ENCODE assay signal across 10 cellular contexts in genomic region chr17:39195568-39196160, GRCh38. TPM values are rescaled to one million over a fixed set of nuclear protein-coding genes. Genes with fewer than 3 reads are reported as not detected.
A peak's percentile ranks its signal among the peaks of the same experiment; 100 is the strongest.
DNase-seq lines count a peak whose midpoint lies in the region; ATAC-seq, FAIRE-seq and TF ChIP-seq lines count a peak whose summit lies in the region.
"Had no signal": no experiment of that assay in that cellular context is flagged by ENCODE, and none has a peak within 500 bp of the region (broad histone marks: within the 10 kb centered on the region; RNA-seq: fewer than 3 reads in every experiment).

No MANE protein-coding gene starts in this region.

- CTCF ChIA-PET in T-cell (lab: Charles Lee) = interaction anchor here (0.6 to 1.5 kb wide), 6 partner anchors 31 to 213 kb away, joined by 3 to 16 read pairs (median 3); no protein-coding TSS in a partner anchor

- no peaks in the 10 kb centered on the region for H3K27me3 Mint-ChIP-seq in T-cell

- ATAC-seq in T-cell (replicated peaks in 1 of 4) = no peak
- ATAC-seq in stimulated activated effector memory CD8-positive, alpha-beta T cell treated with anti-CD3 and anti-CD28 coated beads, Interleukin-12 subunit alpha, Interleukin-12 subunit beta, amount 100 ng/mL, for 72 hours = no peak
- ATAC-seq in HG03159 (IDR thresholded peaks at IDR 0.05; ENCODE audit: unreplicated experiment) = no peak
- ATAC-seq: left lobe of liver had no signal

- H3K36me3 Mint-ChIP-seq in T-cell = peaks cover 12% of the 10 kb centered on the region
- peaks cover 43% of the 10 kb centered on the region for H3K36me3 Mint-ChIP-seq in stimulated activated effector memory CD8-positive, alpha-beta T cell treated with anti-CD3 and anti-CD28 coated beads, Interleukin-12 subunit alpha, Interleukin-12 subunit beta, amount 100 ng/mL, for 72 hours

- POLR2A ChIA-PET in T-cell (lab: Charles Lee) = interaction anchor here (0.6 kb wide), 3 partner anchors 49 to 85 kb away, joined by 3 to 4 read pairs (median 3); no protein-coding TSS in a partner anchor

- peak; percentile 33 for FAIRE-seq in GM18507 (lab: Jason Lieb, UNC)

- no peaks in the 10 kb centered on the region for H3K9me3 Mint-ChIP-seq in T-cell
- no peaks in the 10 kb centered on the region for H3K9me3 Mint-ChIP-seq in stimulated activated effector memory CD8-positive, alpha-beta T cell treated with anti-CD3 and anti-CD28 coated beads, Interleukin-12 subunit alpha, Interleukin-12 subunit beta, amount 100 ng/mL, for 72 hours

- H3K27ac Mint-ChIP-seq in T-cell = peak overlapping the region; percentile 55 to 80
- peak overlapping the region; percentile 83 for H3K27ac Mint-ChIP-seq in stimulated activated effector memory CD8-positive, alpha-beta T cell treated with anti-CD3 and anti-CD28 coated beads, Interleukin-12 subunit alpha, Interleukin-12 subunit beta, amount 100 ng/mL, for 72 hours

- H3K4me3 Mint-ChIP-seq in T-cell = peak overlapping the region; percentile 72 to 99 (median 75)
- H3K4me3 Mint-ChIP-seq in stimulated activated effector memory CD8-positive, alpha-beta T cell treated with anti-CD3 and anti-CD28 coated beads, Interleukin-12 subunit alpha, Interleukin-12 subunit beta, amount 100 ng/mL, for 72 hours = peak overlapping the region; percentile 95

- no peak for TF ChIP-seq CTCF in fibroblast of the aortic adventitia (IDR thresholded peaks at IDR 0.05; ENCODE audit: insufficient read depth, low read length)

- peak overlapping the region; percentile 81 for H3K4me3 ChIP-seq in fibroblast of the aortic adventitia (ENCODE audit: low read depth, low read length)

- no peak for DNase-seq in GM18507 (ENCODE audit: extremely low spot score, insufficient read length, low read depth)
- DNase-seq in T-cell = no peak
- peak; percentile 49 for DNase-seq in fibroblast of the aortic adventitia (ENCODE audit: low read depth)
- DNase-seq in stimulated activated effector memory CD8-positive, alpha-beta T cell treated with anti-CD3 and anti-CD28 coated beads, Interleukin-12 subunit alpha, Interleukin-12 subunit beta, amount 100 ng/mL, for 72 hours (ENCODE audit: low spot score in 2 of 2) = no peak
- no peak for DNase-seq in activated effector memory CD4-positive, alpha-beta T cell treated with anti-CD3 and anti-CD28 coated beads, Interleukin-2, amount 50 U/mL, for 16 hours
- DNase-seq in RKO (ENCODE audit: low spot score) = no peak
- DNase-seq: NCI-H1930 had no signal

- H3K4me1 Mint-ChIP-seq in T-cell = peaks cover 44 to 52% (median 48%) of the 10 kb centered on the region in 3 donors
- H3K4me1 Mint-ChIP-seq in stimulated activated effector memory CD8-positive, alpha-beta T cell treated with anti-CD3 and anti-CD28 coated beads, Interleukin-12 subunit alpha, Interleukin-12 subunit beta, amount 100 ng/mL, for 72 hours = peaks cover 64% of the 10 kb centered on the region

RNA-seq across cellular contexts. Expression of gene CACNB1, which starts 1.8 kb away (rescaled TPM):
- total RNA-seq in T-cell = 10 to 100 TPM; 10.8 to 23.2 (median 21.4) TPM
- 7.0 and 8.0 TPM in 2 replicates for total RNA-seq in fibroblast of the aortic adventitia (ENCODE audit: low replicate concordance)

RNA-seq across cellular contexts. Expression of gene RPL19, which starts 4.4 kb away (rescaled TPM):
- total RNA-seq in T-cell = 1,000 to 10,000 TPM; 2,988 to 3,293 (median 3,174) TPM
- total RNA-seq in fibroblast of the aortic adventitia (ENCODE audit: low replicate concordance) = 944 and 2,108 TPM in 2 replicates

RNA-seq across cellular contexts. Expression of gene ARL5C, which starts 29.7 kb away (rescaled TPM):
- total RNA-seq in T-cell (under 1 TPM in 1 of 5 donors, not detected in 4; 0.90 TPM), fibroblast of the aortic adventitia (ENCODE audit: low replicate concordance) (2.1 TPM in 1 of 2 replicates, not detected in the other)
- total RNA-seq: left lobe of liver, subcutaneous adipose tissue had no signal

RNA-seq across cellular contexts. Expression of gene STAC2, which starts 30.1 kb away (rescaled TPM):
- total RNA-seq in T-cell = under 1 TPM in 3 of 5 donors, not detected in 2; 0.12 to 0.15 (median 0.13) TPM
- 0.18 TPM in 1 of 2 replicates, not detected in the other for total RNA-seq in fibroblast of the aortic adventitia (ENCODE audit: low replicate concordance)
- total RNA-seq: left lobe of liver had no signal

RNA-seq across cellular contexts. Expression of gene PLXDC1, which starts 44.2 kb away (rescaled TPM):
- total RNA-seq in T-cell (10 to 100 TPM in 3 of 5 donors, 1 to 10 TPM in 2; 6.3 to 74.9 (median 13.9) TPM), fibroblast of the aortic adventitia (ENCODE audit: low replicate concordance) (3.1 and 3.3 TPM in 2 replicates)
